1 cellular context compared by ENCODE assay signal in genomic region chr4:116942315-116942714, GRCh38.
TF ChIP-seq lines count a peak whose summit lies in the region.

No MANE protein-coding gene starts in this region.

TF ChIP-seq in SK-N-SH, 30 proteins besides CTCF, POLR2A, EP300 and RAD21 (continued from another document):
- TF ChIP-seq USF2 (IDR thresholded peaks at IDR 0.05; ENCODE audit: borderline replicate concordance, low read depth, low read length) (no peak), RFX5 (IDR thresholded peaks at IDR 0.05; ENCODE audit: low read length) (no peak), NRF1 (IDR thresholded peaks at IDR 0.05; ENCODE audit: low read depth, low read length) (no peak)
